In genomic region chr16:11742536-11743307, GRCh38 we compare ENCODE assay signal across 1 cellular context.
TF ChIP-seq lines count a peak whose summit lies in the region.

A gene with protein sequence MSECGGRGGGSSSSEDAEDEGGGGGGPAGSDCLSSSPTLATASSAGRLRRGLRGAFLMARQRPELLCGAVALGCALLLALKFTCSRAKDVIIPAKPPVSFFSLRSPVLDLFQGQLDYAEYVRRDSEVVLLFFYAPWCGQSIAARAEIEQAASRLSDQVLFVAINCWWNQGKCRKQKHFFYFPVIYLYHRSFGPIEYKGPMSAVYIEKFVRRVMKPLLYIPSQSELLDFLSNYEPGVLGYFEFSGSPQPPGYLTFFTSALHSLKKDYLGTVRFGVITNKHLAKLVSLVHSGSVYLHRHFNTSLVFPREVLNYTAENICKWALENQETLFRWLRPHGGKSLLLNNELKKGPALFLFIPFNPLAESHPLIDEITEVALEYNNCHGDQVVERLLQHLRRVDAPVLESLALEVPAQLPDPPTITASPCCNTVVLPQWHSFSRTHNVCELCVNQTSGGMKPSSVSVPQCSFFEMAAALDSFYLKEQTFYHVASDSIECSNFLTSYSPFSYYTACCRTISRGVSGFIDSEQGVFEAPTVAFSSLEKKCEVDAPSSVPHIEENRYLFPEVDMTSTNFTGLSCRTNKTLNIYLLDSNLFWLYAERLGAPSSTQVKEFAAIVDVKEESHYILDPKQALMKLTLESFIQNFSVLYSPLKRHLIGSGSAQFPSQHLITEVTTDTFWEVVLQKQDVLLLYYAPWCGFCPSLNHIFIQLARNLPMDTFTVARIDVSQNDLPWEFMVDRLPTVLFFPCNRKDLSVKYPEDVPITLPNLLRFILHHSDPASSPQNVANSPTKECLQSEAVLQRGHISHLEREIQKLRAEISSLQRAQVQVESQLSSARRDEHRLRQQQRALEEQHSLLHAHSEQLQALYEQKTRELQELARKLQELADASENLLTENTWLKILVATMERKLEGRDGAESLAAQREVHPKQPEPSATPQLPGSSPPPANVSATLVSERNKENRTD (minus strand): TSS chr16:11742857. CDS start chr16:11742730, 127 bp downstream.

TF ChIP-seq in HepG2, 621 proteins besides CTCF, POLR2A, EP300 and RAD21 (continued from another document and continues in another):
- TF ChIP-seq PREB (CRISPR knock-in tag; IDR thresholded peaks at IDR 0.05) (no peak), PRPF4 (IDR thresholded peaks at IDR 0.05; ENCODE audit: low read depth, low read length, poor library complexity, severe bottlenecking) (no peak), KMT2B (CRISPR knock-in tag; IDR thresholded peaks at IDR 0.05) (peak; percentile 29; the same call in 1 of the 2 replicates), SIN3A (IDR thresholded peaks at IDR 0.05; ENCODE audit: borderline replicate concordance, low read depth, low read length) (peak; percentile 82; the same call in 1 of the 2 replicates), EEA1 (CRISPR knock-in tag; IDR thresholded peaks at IDR 0.05; ENCODE audit: borderline replicate concordance) (peak; percentile 84; the same call in 1 of the 2 replicates), KAT8 (CRISPR knock-in tag; IDR thresholded peaks at IDR 0.05) (peak; percentile 53; the same call in 1 of the 2 replicates), CERS6 (CRISPR knock-in tag; IDR thresholded peaks at IDR 0.05) (no peak), DPF2 (CRISPR knock-in tag; IDR thresholded peaks at IDR 0.05; ENCODE audit: borderline replicate concordance, low read depth) (no peak; the same call in 1 of the 2 replicates), ZFP36L2 (CRISPR knock-in tag; IDR thresholded peaks at IDR 0.05) (no peak), CENPBD1 (CRISPR knock-in tag; IDR thresholded peaks at IDR 0.05; ENCODE audit: borderline replicate concordance, low read depth) (no peak; the same call in 1 of the 2 replicates), PITX1 (CRISPR knock-in tag; IDR thresholded peaks at IDR 0.05) (peak; percentile 90), ZNF816 (CRISPR knock-in tag; IDR thresholded peaks at IDR 0.05; ENCODE audit: borderline replicate concordance) (peak; percentile 78), GABPB1 (CRISPR knock-in tag; IDR thresholded peaks at IDR 0.05) (peak; percentile 81), HNRNPH1 (optimal IDR thresholded peaks at IDR 0.05; ENCODE audit: low read depth, low read length) (no peak), PRDM4 (CRISPR knock-in tag; IDR thresholded peaks at IDR 0.05; ENCODE audit: borderline replicate concordance) (no peak), MIER2 (CRISPR knock-in tag; IDR thresholded peaks at IDR 0.05) (no peak; the same call in 1 of the 2 replicates), ZNF644 (CRISPR knock-in tag; IDR thresholded peaks at IDR 0.05; ENCODE audit: low read depth) (no peak), FOXP1 (IDR thresholded peaks at IDR 0.05) (no peak), FOXP1 (CRISPR knock-in tag; IDR thresholded peaks at IDR 0.05) (peak; percentile 55), RNF2 (conservative IDR thresholded peaks at IDR 0.05; ENCODE audit: low read depth) (peak; percentile 67; the same call in 1 of the 2 replicates), KDM2A (CRISPR knock-in tag; IDR thresholded peaks at IDR 0.05; ENCODE audit: borderline replicate concordance, low read depth) (peak; percentile 26; the same call in 1 of the 2 replicates), ZBTB26 (CRISPR knock-in tag; IDR thresholded peaks at IDR 0.05; ENCODE audit: borderline replicate concordance) (peak; percentile 65; the same call in 1 of the 2 replicates), ATRX (CRISPR knock-in tag; IDR thresholded peaks at IDR 0.05; ENCODE audit: borderline replicate concordance) (no peak), ZNF704 (CRISPR knock-in tag; IDR thresholded peaks at IDR 0.05; ENCODE audit: borderline replicate concordance) (peak; percentile 61; the same call in 1 of the 2 replicates), SP140L (CRISPR knock-in tag; IDR thresholded peaks at IDR 0.05; ENCODE audit: borderline replicate concordance) (no peak), NFE2L2 (IDR thresholded peaks at IDR 0.05; ENCODE audit: low read length) (no peak), HHEX (CRISPR knock-in tag; IDR thresholded peaks at IDR 0.05) (no peak), ZNF782 (CRISPR knock-in tag; IDR thresholded peaks at IDR 0.05; ENCODE audit: borderline replicate concordance) (peak; percentile 40), BRD4 (CRISPR knock-in tag; IDR thresholded peaks at IDR 0.05) (0 out of 2 replicates have a peak, but pooled peaks have one; percentile 17), ATF3 (CRISPR knock-in tag; IDR thresholded peaks at IDR 0.05) (no peak), ZNF460 (CRISPR knock-in tag; IDR thresholded peaks at IDR 0.05; ENCODE audit: borderline replicate concordance) (no peak), ZNF678 (CRISPR knock-in tag; IDR thresholded peaks at IDR 0.05) (peak; percentile 92), ZNF737 (CRISPR knock-in tag; IDR thresholded peaks at IDR 0.05; ENCODE audit: borderline replicate concordance) (no peak), KDM1A (CRISPR knock-in tag; IDR thresholded peaks at IDR 0.05) (no peak), ZSCAN25 (CRISPR knock-in tag; IDR thresholded peaks at IDR 0.05) (peak; percentile 43; the same call in 1 of the 2 replicates), MED13 (CRISPR knock-in tag; IDR thresholded peaks at IDR 0.05) (peak; percentile 76), CAMTA2 (CRISPR knock-in tag; IDR thresholded peaks at IDR 0.05; ENCODE audit: borderline replicate concordance) (no peak; the same call in none of the 2 replicates), ZC3H4 (CRISPR knock-in tag; IDR thresholded peaks at IDR 0.05; ENCODE audit: borderline replicate concordance) (no peak), FLYWCH1 (CRISPR knock-in tag; IDR thresholded peaks at IDR 0.05) (no peak; the same call in 1 of the 2 replicates)
- TF ChIP-seq, protein P1, sequence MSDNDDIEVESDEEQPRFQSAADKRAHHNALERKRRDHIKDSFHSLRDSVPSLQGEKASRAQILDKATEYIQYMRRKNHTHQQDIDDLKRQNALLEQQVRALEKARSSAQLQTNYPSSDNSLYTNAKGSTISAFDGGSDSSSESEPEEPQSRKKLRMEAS (IDR thresholded peaks at IDR 0.05) = peak; percentile 73
- TF ChIP-seq, protein P2, sequence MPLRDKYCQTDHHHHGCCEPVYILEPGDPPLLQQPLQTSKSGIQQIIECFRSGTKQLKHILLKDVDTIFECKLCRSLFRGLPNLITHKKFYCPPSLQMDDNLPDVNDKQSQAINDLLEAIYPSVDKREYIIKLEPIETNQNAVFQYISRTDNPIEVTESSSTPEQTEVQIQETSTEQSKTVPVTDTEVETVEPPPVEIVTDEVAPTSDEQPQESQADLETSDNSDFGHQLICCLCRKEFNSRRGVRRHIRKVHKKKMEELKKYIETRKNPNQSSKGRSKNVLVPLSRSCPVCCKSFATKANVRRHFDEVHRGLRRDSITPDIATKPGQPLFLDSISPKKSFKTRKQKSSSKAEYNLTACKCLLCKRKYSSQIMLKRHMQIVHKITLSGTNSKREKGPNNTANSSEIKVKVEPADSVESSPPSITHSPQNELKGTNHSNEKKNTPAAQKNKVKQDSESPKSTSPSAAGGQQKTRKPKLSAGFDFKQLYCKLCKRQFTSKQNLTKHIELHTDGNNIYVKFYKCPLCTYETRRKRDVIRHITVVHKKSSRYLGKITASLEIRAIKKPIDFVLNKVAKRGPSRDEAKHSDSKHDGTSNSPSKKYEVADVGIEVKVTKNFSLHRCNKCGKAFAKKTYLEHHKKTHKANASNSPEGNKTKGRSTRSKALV (CRISPR knock-in tag; IDR thresholded peaks at IDR 0.05) = no peak
- TF ChIP-seq, protein P3, sequence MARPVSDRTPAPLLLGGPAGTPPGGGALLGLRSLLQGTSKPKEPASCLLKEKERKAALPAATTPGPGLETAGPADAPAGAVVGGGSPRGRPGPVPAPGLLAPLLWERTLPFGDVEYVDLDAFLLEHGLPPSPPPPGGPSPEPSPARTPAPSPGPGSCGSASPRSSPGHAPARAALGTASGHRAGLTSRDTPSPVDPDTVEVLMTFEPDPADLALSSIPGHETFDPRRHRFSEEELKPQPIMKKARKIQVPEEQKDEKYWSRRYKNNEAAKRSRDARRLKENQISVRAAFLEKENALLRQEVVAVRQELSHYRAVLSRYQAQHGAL (CRISPR knock-in tag; IDR thresholded peaks at IDR 0.05; ENCODE audit: not compliant biosample characterization) = no peak
- TF ChIP-seq, protein P4, sequence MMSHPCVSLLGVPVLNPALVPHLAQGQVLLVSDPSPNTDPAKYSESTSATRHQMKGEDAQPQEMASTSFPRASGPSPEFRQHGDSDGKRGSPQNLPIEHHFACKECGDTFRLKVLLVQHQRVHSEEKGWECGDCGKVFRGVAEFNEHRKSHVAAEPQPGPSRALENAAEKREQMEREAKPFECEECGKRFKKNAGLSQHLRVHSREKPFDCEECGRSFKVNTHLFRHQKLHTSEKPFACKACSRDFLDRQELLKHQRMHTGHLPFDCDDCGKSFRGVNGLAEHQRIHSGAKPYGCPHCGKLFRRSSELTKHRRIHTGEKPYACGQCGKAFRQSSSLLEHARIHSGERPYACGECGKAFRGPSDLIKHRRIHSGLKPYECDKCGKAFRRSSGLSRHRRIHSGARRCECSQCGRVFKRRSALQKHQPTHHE (CRISPR knock-in tag; IDR thresholded peaks at IDR 0.05; ENCODE audit: borderline replicate concordance) = peak; percentile 77; the same call in 1 of the 2 replicates
- TF ChIP-seq, protein P5, sequence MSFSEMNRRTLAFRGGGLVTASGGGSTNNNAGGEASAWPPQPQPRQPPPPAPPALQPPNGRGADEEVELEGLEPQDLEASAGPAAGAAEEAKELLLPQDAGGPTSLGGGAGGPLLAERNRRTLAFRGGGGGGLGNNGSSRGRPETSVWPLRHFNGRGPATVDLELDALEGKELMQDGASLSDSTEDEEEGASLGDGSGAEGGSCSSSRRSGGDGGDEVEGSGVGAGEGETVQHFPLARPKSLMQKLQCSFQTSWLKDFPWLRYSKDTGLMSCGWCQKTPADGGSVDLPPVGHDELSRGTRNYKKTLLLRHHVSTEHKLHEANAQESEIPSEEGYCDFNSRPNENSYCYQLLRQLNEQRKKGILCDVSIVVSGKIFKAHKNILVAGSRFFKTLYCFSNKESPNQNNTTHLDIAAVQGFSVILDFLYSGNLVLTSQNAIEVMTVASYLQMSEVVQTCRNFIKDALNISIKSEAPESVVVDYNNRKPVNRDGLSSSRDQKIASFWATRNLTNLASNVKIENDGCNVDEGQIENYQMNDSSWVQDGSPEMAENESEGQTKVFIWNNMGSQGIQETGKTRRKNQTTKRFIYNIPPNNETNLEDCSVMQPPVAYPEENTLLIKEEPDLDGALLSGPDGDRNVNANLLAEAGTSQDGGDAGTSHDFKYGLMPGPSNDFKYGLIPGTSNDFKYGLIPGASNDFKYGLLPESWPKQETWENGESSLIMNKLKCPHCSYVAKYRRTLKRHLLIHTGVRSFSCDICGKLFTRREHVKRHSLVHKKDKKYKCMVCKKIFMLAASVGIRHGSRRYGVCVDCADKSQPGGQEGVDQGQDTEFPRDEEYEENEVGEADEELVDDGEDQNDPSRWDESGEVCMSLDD (CRISPR knock-in tag; IDR thresholded peaks at IDR 0.05; ENCODE audit: borderline replicate concordance) = peak; percentile 1; the same call in 1 of the 2 replicates
